8 cellular contexts compared by ENCODE assay signal in genomic region chr17:50681260-50682200, GRCh38. TPM values are rescaled to one million over a fixed set of nuclear protein-coding genes. Genes with fewer than 3 reads are reported as not detected.
DNase-seq lines count a peak whose midpoint lies in the region; ATAC-seq, FAIRE-seq and TF ChIP-seq lines count a peak whose summit lies in the region.

No MANE protein-coding gene starts in this region.

- FAIRE-seq in D721Med (lab: Jason Lieb, UNC), result no peak
- FAIRE-seq in frontal cortex (lab: Jason Lieb, UNC), result no peak

- peak; percentile 96 for TF ChIP-seq CTCF in D721Med (IDR thresholded peaks at IDR 0.05; ENCODE audit: insufficient read depth, missing control alignments)
- TF ChIP-seq CTCF in Loucy (conservative IDR thresholded peaks at IDR 0.05; ENCODE audit: low read length), result peak; percentile 35
- TF ChIP-seq CTCF in progenitor cell of endocrine pancreas (IDR thresholded peaks at IDR 0.05; ENCODE audit: unreplicated experiment), result peak; percentile 42

- no peaks in the 10 kb centered on the region for H3K4me1 ChIP-seq in Loucy (ENCODE audit: insufficient read depth, low read length, poor library complexity, severe bottlenecking)

- H3K27ac Mint-ChIP-seq in T-helper 17 cell (no peak overlapping the region), progenitor cell of endocrine pancreas (no peak overlapping the region)

- no peaks in the 10 kb centered on the region for H3K79me2 ChIP-seq in Loucy (ENCODE audit: insufficient read depth, low read length)

- H3K4me1 Mint-ChIP-seq in T-helper 17 cell (peaks cover 14% of the 10 kb centered on the region), progenitor cell of endocrine pancreas (ENCODE audit: low read depth) (peaks cover 30% of the 10 kb centered on the region)

- no peak overlapping the region for H3K4me3 ChIP-seq in Loucy (ENCODE audit: low read length, poor library complexity, severe bottlenecking)

- H3K9me3 ChIP-seq in Loucy (ENCODE audit: insufficient read depth, low read depth, low read length) (no peaks in the 10 kb centered on the region), T-helper 17 cell (ENCODE audit: control insufficient read depth, low read length, poor library complexity, severe bottlenecking) (no peaks in the 10 kb centered on the region)

- peaks cover 54% of the 10 kb centered on the region for H3K27me3 Mint-ChIP-seq in T-helper 17 cell
- peaks cover 4% of the 10 kb centered on the region for H3K27me3 Mint-ChIP-seq in progenitor cell of endocrine pancreas

- no peaks in the 10 kb centered on the region for H3K9me2 ChIP-seq in Loucy (replicated peaks; ENCODE audit: low read depth, low read length)

- H3K4me3 Mint-ChIP-seq in T-helper 17 cell, result peak overlapping the region; percentile 28
- H3K4me3 Mint-ChIP-seq in progenitor cell of endocrine pancreas (ENCODE audit: low read depth), result no peak overlapping the region

- DNase-seq in D721Med (ENCODE audit: insufficient read length, low spot score) (no peak), T-helper 17 cell (no peak), frontal cortex (ENCODE audit: low spot score in 2 of 2) (peak; percentile 44 to 68), progenitor cell of endocrine pancreas (ENCODE audit: low spot score, unreplicated experiment) (no peak), OCI-M2 (lab: John Stamatoyannopoulos, UW; ENCODE audit: unreplicated experiment) (no peak)
- DNase-seq in activated T-cell treated with anti-CD3 and anti-CD28 coated beads, Interleukin-2, amount 50 U/mL, for 48 hours, result no peak

- H3K27me3 ChIP-seq in Loucy (ENCODE audit: insufficient read depth, low read length, poor library complexity, severe bottlenecking), result no peaks in the 10 kb centered on the region

- H3K36me3 ChIP-seq in Loucy (ENCODE audit: insufficient read depth, low read length), result no peaks in the 10 kb centered on the region

- H2AFZ ChIP-seq in Loucy (ENCODE audit: low read length), result peak overlapping the region; percentile 73

- no peak overlapping the region for H3K4me2 ChIP-seq in Loucy (ENCODE audit: low read depth, low read length, poor library complexity, severe bottlenecking)

- no peaks in the 10 kb centered on the region for H3K9me3 Mint-ChIP-seq in progenitor cell of endocrine pancreas (ENCODE audit: low read depth)

- no peak for ATAC-seq in T-helper 17 cell
- no peak for ATAC-seq in GM18502 (IDR thresholded peaks at IDR 0.05; ENCODE audit: poor library complexity, unreplicated experiment)

- no peak overlapping the region for H3K9ac ChIP-seq in Loucy (ENCODE audit: low read depth, low read length, poor library complexity, severe bottlenecking)

- H3K36me3 Mint-ChIP-seq in T-helper 17 cell (ENCODE audit: low read depth) (peaks cover 10% of the 10 kb centered on the region), progenitor cell of endocrine pancreas (ENCODE audit: insufficient read depth) (no peaks in the 10 kb centered on the region)

- H4K20me1 ChIP-seq in Loucy (ENCODE audit: insufficient read depth, low read length, poor library complexity, severe bottlenecking), result no peaks in the 10 kb centered on the region

- no peaks in the 10 kb centered on the region for H3F3A ChIP-seq in Loucy (ENCODE audit: low read depth)

RNA-seq across cellular contexts. Expression of gene ANKRD40, which starts 26.2 kb away (rescaled TPM):
- total RNA-seq in T-helper 17 cell (10 to 100 TPM; 24.3 to 25.6 TPM), frontal cortex (28.9 TPM), progenitor cell of endocrine pancreas (39.0 and 39.2 TPM in 2 replicates)

RNA-seq across cellular contexts. Expression of gene LUC7L3, which starts 37.9 kb away (rescaled TPM):
- total RNA-seq in T-helper 17 cell (100 to 1,000 TPM; 129 to 155 TPM), frontal cortex (115 TPM), progenitor cell of endocrine pancreas (168 and 184 TPM in 2 replicates)

RNA-seq across cellular contexts. Expression of gene ABCC3, which starts 46.8 kb away (rescaled TPM):
- total RNA-seq in T-helper 17 cell (10 to 100 TPM in 1 of 2 donors, 1 to 10 TPM in 1; 3.3 to 58.0 TPM), frontal cortex (not detected), progenitor cell of endocrine pancreas (1.6 and 2.3 TPM in 2 replicates)

Comparison
In these comparisons a context has a peak if more than half of its experiments do, and no peak if none do; other contexts are left out.
1. DNase-seq: peak in frontal cortex (2 of 2); none in D721Med (single experiment), T-helper 17 cell (0 of 3), progenitor cell of endocrine pancreas (single experiment), OCI-M2 (single experiment) and activated T-cell treated with anti-CD3 and anti-CD28 coated beads, Interleukin-2, amount 50 U/mL, for 48 hours (0 of 2).
2. CTCF ChIP-seq: peak in every context shown above with its lines; median percentile 96 in D721Med; 42 in progenitor cell of endocrine pancreas; 35 in Loucy.